In the genomic region with DNA sequence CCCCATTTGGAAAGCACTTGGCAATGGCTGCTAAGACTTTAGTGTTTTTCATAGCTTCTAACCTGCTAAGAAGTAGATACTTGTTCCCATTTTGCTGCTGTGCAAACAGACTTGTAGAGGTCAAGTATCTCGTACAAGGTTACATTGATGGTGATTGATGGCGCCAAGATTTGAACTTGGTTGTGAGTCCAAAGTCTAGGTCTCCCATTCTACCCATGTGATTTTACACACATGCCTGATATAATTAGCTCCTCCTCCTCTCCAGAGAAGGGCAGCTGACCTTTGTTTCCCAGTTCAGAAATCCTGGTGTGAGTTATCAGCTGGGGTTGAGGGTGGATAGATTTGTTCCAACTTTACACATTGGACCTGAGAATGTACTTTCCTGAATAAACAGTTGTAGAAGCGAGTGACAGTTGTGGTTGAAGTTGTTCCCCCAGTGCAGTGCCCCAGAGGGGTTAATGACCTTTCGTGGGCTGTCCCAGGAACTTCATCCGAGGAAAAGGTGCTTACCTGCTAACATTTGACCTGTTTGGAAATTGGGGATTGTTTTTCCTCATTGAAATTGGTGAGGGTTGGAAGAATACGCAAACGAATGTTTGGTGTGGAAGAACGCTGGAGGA, we compare ENCODE assay signal across 1 cellular context.
TF ChIP-seq lines count a peak whose summit lies in the region.

No MANE protein-coding gene starts in this region.

TF ChIP-seq in HepG2, 621 proteins besides CTCF, POLR2A, EP300 and RAD21 (continued from another document and continues in another):
- TF ChIP-seq, protein P1, sequence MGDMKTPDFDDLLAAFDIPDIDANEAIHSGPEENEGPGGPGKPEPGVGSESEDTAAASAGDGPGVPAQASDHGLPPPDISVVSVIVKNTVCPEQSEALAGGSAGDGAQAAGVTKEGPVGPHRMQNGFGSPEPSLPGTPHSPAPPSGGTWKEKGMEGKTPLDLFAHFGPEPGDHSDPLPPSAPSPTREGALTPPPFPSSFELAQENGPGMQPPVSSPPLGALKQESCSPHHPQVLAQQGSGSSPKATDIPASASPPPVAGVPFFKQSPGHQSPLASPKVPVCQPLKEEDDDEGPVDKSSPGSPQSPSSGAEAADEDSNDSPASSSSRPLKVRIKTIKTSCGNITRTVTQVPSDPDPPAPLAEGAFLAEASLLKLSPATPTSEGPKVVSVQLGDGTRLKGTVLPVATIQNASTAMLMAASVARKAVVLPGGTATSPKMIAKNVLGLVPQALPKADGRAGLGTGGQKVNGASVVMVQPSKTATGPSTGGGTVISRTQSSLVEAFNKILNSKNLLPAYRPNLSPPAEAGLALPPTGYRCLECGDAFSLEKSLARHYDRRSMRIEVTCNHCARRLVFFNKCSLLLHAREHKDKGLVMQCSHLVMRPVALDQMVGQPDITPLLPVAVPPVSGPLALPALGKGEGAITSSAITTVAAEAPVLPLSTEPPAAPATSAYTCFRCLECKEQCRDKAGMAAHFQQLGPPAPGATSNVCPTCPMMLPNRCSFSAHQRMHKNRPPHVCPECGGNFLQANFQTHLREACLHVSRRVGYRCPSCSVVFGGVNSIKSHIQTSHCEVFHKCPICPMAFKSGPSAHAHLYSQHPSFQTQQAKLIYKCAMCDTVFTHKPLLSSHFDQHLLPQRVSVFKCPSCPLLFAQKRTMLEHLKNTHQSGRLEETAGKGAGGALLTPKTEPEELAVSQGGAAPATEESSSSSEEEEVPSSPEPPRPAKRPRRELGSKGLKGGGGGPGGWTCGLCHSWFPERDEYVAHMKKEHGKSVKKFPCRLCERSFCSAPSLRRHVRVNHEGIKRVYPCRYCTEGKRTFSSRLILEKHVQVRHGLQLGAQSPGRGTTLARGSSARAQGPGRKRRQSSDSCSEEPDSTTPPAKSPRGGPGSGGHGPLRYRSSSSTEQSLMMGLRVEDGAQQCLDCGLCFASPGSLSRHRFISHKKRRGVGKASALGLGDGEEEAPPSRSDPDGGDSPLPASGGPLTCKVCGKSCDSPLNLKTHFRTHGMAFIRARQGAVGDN (CRISPR knock-in tag; IDR thresholded peaks at IDR 0.05), result no peak
- peak; percentile 93 for TF ChIP-seq NR2F6 (IDR thresholded peaks at IDR 0.05)
- peak; percentile 79 for TF ChIP-seq NR2F6 (CRISPR knock-in tag; IDR thresholded peaks at IDR 0.05)
- TF ChIP-seq KDM6A (CRISPR knock-in tag; IDR thresholded peaks at IDR 0.05; ENCODE audit: low read depth), result peak; percentile 49; the same call in 1 of the 2 replicates
- TF ChIP-seq MZF1 (CRISPR knock-in tag; IDR thresholded peaks at IDR 0.05; ENCODE audit: borderline replicate concordance), result no peak
- no peak for TF ChIP-seq MAFK (conservative IDR thresholded peaks at IDR 0.05 in 1 of 2, IDR thresholded peaks at IDR 0.05 in 1 of 2; ENCODE audit: low read length in 2 of 2)
- TF ChIP-seq ZNF20 (CRISPR knock-in tag; IDR thresholded peaks at IDR 0.05), result no peak
- TF ChIP-seq TCF7 (IDR thresholded peaks at IDR 0.05; ENCODE audit: low read depth), result peak; percentile 57; the same call in 1 of the 2 replicates
- TF ChIP-seq, protein P2, sequence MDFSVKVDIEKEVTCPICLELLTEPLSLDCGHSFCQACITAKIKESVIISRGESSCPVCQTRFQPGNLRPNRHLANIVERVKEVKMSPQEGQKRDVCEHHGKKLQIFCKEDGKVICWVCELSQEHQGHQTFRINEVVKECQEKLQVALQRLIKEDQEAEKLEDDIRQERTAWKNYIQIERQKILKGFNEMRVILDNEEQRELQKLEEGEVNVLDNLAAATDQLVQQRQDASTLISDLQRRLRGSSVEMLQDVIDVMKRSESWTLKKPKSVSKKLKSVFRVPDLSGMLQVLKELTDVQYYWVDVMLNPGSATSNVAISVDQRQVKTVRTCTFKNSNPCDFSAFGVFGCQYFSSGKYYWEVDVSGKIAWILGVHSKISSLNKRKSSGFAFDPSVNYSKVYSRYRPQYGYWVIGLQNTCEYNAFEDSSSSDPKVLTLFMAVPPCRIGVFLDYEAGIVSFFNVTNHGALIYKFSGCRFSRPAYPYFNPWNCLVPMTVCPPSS (IDR thresholded peaks at IDR 0.05), result no peak
- no peak for TF ChIP-seq MYC (CRISPR knock-in tag; IDR thresholded peaks at IDR 0.05; ENCODE audit: borderline replicate concordance)
- no peak for TF ChIP-seq TP53 (CRISPR knock-in tag; conservative IDR thresholded peaks at IDR 0.05)
- no peak for TF ChIP-seq PTBP1 (IDR thresholded peaks at IDR 0.05; ENCODE audit: low read depth, low read length, poor library complexity, severe bottlenecking)
- TF ChIP-seq, protein P3, sequence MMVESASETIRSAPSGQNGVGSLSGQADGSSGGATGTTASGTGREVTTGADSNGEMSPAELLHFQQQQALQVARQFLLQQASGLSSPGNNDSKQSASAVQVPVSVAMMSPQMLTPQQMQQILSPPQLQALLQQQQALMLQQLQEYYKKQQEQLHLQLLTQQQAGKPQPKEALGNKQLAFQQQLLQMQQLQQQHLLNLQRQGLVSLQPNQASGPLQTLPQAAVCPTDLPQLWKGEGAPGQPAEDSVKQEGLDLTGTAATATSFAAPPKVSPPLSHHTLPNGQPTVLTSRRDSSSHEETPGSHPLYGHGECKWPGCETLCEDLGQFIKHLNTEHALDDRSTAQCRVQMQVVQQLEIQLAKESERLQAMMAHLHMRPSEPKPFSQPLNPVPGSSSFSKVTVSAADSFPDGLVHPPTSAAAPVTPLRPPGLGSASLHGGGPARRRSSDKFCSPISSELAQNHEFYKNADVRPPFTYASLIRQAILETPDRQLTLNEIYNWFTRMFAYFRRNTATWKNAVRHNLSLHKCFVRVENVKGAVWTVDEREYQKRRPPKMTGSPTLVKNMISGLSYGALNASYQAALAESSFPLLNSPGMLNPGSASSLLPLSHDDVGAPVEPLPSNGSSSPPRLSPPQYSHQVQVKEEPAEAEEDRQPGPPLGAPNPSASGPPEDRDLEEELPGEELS (CRISPR knock-in tag; IDR thresholded peaks at IDR 0.05), result peak; percentile 71
- TF ChIP-seq, protein P4, sequence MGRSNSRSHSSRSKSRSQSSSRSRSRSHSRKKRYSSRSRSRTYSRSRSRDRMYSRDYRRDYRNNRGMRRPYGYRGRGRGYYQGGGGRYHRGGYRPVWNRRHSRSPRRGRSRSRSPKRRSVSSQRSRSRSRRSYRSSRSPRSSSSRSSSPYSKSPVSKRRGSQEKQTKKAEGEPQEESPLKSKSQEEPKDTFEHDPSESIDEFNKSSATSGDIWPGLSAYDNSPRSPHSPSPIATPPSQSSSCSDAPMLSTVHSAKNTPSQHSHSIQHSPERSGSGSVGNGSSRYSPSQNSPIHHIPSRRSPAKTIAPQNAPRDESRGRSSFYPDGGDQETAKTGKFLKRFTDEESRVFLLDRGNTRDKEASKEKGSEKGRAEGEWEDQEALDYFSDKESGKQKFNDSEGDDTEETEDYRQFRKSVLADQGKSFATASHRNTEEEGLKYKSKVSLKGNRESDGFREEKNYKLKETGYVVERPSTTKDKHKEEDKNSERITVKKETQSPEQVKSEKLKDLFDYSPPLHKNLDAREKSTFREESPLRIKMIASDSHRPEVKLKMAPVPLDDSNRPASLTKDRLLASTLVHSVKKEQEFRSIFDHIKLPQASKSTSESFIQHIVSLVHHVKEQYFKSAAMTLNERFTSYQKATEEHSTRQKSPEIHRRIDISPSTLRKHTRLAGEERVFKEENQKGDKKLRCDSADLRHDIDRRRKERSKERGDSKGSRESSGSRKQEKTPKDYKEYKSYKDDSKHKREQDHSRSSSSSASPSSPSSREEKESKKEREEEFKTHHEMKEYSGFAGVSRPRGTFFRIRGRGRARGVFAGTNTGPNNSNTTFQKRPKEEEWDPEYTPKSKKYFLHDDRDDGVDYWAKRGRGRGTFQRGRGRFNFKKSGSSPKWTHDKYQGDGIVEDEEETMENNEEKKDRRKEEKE (IDR thresholded peaks at IDR 0.05), result no peak
- no peak for TF ChIP-seq SRY (CRISPR knock-in tag; IDR thresholded peaks at IDR 0.05)
- no peak for TF ChIP-seq IKZF4 (CRISPR knock-in tag; IDR thresholded peaks at IDR 0.05; ENCODE audit: borderline replicate concordance, low read depth, not compliant biosample characterization)
- TF ChIP-seq, protein P5, sequence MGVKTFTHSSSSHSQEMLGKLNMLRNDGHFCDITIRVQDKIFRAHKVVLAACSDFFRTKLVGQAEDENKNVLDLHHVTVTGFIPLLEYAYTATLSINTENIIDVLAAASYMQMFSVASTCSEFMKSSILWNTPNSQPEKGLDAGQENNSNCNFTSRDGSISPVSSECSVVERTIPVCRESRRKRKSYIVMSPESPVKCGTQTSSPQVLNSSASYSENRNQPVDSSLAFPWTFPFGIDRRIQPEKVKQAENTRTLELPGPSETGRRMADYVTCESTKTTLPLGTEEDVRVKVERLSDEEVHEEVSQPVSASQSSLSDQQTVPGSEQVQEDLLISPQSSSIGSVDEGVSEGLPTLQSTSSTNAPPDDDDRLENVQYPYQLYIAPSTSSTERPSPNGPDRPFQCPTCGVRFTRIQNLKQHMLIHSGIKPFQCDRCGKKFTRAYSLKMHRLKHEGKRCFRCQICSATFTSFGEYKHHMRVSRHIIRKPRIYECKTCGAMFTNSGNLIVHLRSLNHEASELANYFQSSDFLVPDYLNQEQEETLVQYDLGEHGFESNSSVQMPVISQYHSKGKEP (CRISPR knock-in tag; IDR thresholded peaks at IDR 0.05), result no peak
- no peak for TF ChIP-seq ZNF260 (CRISPR knock-in tag; IDR thresholded peaks at IDR 0.05; ENCODE audit: borderline replicate concordance, low read depth)
- peak; percentile 46; the same call in 1 of the 2 replicates for TF ChIP-seq ZNF205 (CRISPR knock-in tag; IDR thresholded peaks at IDR 0.05)
- TF ChIP-seq AGO2 (optimal IDR thresholded peaks at IDR 0.05; ENCODE audit: low read depth, low read length), result no peak
- TF ChIP-seq PLRG1 (conservative IDR thresholded peaks at IDR 0.05), result no peak
- TF ChIP-seq ZNF30 (CRISPR knock-in tag; IDR thresholded peaks at IDR 0.05), result no peak
- no peak for TF ChIP-seq SETDB1 (CRISPR knock-in tag; IDR thresholded peaks at IDR 0.05; ENCODE audit: borderline replicate concordance)
- TF ChIP-seq GTF3A (CRISPR knock-in tag; conservative IDR thresholded peaks at IDR 0.05), result no peak
- TF ChIP-seq, protein P6, sequence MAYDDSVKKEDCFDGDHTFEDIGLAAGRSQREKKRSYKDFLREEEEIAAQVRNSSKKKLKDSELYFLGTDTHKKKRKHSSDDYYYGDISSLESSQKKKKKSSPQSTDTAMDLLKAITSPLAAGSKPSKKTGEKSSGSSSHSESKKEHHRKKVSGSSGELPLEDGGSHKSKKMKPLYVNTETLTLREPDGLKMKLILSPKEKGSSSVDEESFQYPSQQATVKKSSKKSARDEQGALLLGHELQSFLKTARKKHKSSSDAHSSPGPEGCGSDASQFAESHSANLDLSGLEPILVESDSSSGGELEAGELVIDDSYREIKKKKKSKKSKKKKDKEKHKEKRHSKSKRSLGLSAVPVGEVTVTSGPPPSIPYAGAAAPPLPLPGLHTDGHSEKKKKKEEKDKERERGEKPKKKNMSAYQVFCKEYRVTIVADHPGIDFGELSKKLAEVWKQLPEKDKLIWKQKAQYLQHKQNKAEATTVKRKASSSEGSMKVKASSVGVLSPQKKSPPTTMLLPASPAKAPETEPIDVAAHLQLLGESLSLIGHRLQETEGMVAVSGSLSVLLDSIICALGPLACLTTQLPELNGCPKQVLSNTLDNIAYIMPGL (CRISPR knock-in tag; IDR thresholded peaks at IDR 0.05; ENCODE audit: borderline replicate concordance in 1 of 2, low read depth in 1 of 2), result no peak
- TF ChIP-seq TARDBP (CRISPR knock-in tag; IDR thresholded peaks at IDR 0.05), result peak; percentile 77; the same call in 1 of the 2 replicates
- no peak for TF ChIP-seq ZNF546 (CRISPR knock-in tag; conservative IDR thresholded peaks at IDR 0.05)
- 0 out of 2 replicates have a peak, but pooled peaks have one; percentile 25 for TF ChIP-seq CCDC6 (CRISPR knock-in tag; IDR thresholded peaks at IDR 0.05)
- no peak for TF ChIP-seq ZNF83 (CRISPR knock-in tag; IDR thresholded peaks at IDR 0.05; ENCODE audit: borderline replicate concordance)
- TF ChIP-seq SOX5 (CRISPR knock-in tag; IDR thresholded peaks at IDR 0.05; ENCODE audit: borderline replicate concordance), result peak; percentile 55
- TF ChIP-seq POLR2AphosphoS5 (IDR thresholded peaks at IDR 0.05; ENCODE audit: low read depth, low read length), result no peak
- no peak for TF ChIP-seq ZSCAN31 (CRISPR knock-in tag; IDR thresholded peaks at IDR 0.05; ENCODE audit: low read depth)
- TF ChIP-seq SMC3 (IDR thresholded peaks at IDR 0.05; ENCODE audit: low read length), result peak; percentile 10; the same call in 1 of the 2 replicates
- TF ChIP-seq, protein P7, sequence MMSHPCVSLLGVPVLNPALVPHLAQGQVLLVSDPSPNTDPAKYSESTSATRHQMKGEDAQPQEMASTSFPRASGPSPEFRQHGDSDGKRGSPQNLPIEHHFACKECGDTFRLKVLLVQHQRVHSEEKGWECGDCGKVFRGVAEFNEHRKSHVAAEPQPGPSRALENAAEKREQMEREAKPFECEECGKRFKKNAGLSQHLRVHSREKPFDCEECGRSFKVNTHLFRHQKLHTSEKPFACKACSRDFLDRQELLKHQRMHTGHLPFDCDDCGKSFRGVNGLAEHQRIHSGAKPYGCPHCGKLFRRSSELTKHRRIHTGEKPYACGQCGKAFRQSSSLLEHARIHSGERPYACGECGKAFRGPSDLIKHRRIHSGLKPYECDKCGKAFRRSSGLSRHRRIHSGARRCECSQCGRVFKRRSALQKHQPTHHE (CRISPR knock-in tag; IDR thresholded peaks at IDR 0.05; ENCODE audit: borderline replicate concordance), result no peak
- TF ChIP-seq, protein P8, sequence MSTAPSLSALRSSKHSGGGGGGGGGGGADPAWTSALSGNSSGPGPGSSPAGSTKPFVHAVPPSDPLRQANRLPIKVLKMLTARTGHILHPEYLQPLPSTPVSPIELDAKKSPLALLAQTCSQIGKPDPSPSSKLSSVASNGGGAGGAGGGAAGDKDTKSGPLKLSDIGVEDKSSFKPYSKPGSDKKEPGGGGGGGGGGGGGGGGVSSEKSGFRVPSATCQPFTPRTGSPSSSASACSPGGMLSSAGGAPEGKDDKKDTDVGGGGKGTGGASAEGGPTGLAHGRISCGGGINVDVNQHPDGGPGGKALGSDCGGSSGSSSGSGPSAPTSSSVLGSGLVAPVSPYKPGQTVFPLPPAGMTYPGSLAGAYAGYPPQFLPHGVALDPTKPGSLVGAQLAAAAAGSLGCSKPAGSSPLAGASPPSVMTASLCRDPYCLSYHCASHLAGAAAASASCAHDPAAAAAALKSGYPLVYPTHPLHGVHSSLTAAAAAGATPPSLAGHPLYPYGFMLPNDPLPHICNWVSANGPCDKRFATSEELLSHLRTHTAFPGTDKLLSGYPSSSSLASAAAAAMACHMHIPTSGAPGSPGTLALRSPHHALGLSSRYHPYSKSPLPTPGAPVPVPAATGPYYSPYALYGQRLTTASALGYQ (CRISPR knock-in tag; IDR thresholded peaks at IDR 0.05), result peak; percentile 64; the same call in 1 of the 2 replicates
- no peak for TF ChIP-seq ZNF660 (CRISPR knock-in tag; IDR thresholded peaks at IDR 0.05; ENCODE audit: borderline replicate concordance, low read depth)
- peak; percentile 54; the same call in 1 of the 2 replicates for TF ChIP-seq POGZ (CRISPR knock-in tag; IDR thresholded peaks at IDR 0.05)
